ENCODE assay signal across 8 cellular contexts in the genomic region with DNA sequence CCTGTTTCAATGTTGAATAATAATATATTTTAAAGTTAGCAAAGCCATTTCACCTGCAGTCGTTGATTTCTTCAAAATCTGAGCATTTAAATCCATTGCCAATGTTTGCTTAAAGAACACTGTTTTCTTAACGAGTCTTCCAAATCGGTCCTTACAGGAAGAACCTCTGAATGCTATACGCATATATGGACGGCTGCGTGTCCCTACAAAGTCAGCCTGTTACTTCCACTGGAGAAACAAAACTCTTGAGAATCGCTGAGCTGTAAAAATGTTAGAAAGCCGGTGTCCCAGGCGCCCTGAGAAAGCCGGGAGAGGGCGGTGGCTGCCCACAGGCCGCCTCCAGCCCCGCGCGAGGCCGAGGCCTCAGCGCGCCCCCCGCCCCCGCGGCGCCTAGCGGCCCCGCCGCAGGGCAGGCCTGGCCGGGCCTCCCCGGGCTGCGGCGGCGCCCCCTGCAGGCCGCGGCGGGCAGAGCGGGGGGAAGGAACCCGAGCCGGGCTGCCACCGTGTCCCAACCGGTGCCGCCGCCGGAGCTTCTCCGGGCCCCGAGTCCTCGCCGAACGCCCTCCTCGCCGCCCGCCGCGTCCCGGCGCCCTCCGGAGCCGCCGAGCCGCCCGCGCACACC. TPM values are rescaled to one million over a fixed set of nuclear protein-coding genes. Genes with fewer than 3 reads are reported as not detected.
A peak's percentile ranks its signal among the peaks of the same experiment; 100 is the strongest.
DNase-seq lines count a peak whose midpoint lies in the region; ATAC-seq and TF ChIP-seq lines count a peak whose summit lies in the region.

Gene FHIP2A (plus strand): TSS at position 488 of the 622 bp plus-strand sequence. CDS start 299 bp downstream, outside the sequence.

- H3K4me1 ChIP-seq in BLaER1 (peaks cover 19% of the 10 kb centered on the region), mesendoderm (ENCODE audit: control insufficient read depth, low read depth, low read length) (no peaks in the 10 kb centered on the region)

- H2BK120ac ChIP-seq in mesendoderm (ENCODE audit: low read depth, low read length): no peak within 1 kb of the TSS

- H2BK5ac ChIP-seq in mesendoderm (ENCODE audit: low read length): no peak within 1 kb of the TSS

- H3K9ac ChIP-seq in BLaER1 (peak within 1 kb of the TSS; percentile 99), mesendoderm (ENCODE audit: low read length) (peak within 1 kb of the TSS; percentile 94)

- H3K4me3 Mint-ChIP-seq in effector memory CD8-positive, alpha-beta T cell: peak within 1 kb of the TSS; percentile 95 to 98

- peak within 1 kb of the TSS; percentile 96 to 99 for H3K27ac Mint-ChIP-seq in effector memory CD8-positive, alpha-beta T cell

- no peaks in the 10 kb centered on the region for H3K79me1 ChIP-seq in mesendoderm (ENCODE audit: low read length)

- H4K8ac ChIP-seq in mesendoderm (ENCODE audit: low read depth, low read length): peak within 1 kb of the TSS; percentile 56

- H3K18ac ChIP-seq in mesendoderm (ENCODE audit: low read length): peak within 1 kb of the TSS; percentile 98

- H3K27ac ChIP-seq in BLaER1 (peak within 1 kb of the TSS; percentile 98), mesendoderm (ENCODE audit: low read depth, low read length) (peak within 1 kb of the TSS; percentile 92)

- peaks cover 14% of the 10 kb centered on the region; the same call in 1 of the 2 replicates for H3K36me3 ChIP-seq in BLaER1
- H3K36me3 ChIP-seq in mesendoderm (ENCODE audit: control insufficient read depth, insufficient read depth, low read length): no peaks in the 10 kb centered on the region

- DNase-seq in NCI-H748 treated with DMSO at 0.1 percent for 48 hours (lab: John Stamatoyannopoulos, UW) (peak; percentile 10), mesendoderm (peak; percentile 85)
- DNase-seq in effector memory CD8-positive, alpha-beta T cell: peak; percentile 81 to 89 (median 87)
- peak; percentile 72 for DNase-seq in stimulated activated CD8-positive, alpha-beta memory T cell treated with anti-CD3 and anti-CD28 coated beads, Interleukin-15, amount 100 ng/mL, for 24 hours (ENCODE audit: low read depth)

- no peak within 1 kb of the TSS for H2BK15ac ChIP-seq in mesendoderm (replicated peaks; ENCODE audit: low read depth)

- H3K9me3 Mint-ChIP-seq in effector memory CD8-positive, alpha-beta T cell: no peaks in the 10 kb centered on the region

- peaks cover 28 to 45% of the 10 kb centered on the region in 2 donors for H3K4me1 Mint-ChIP-seq in effector memory CD8-positive, alpha-beta T cell (ENCODE audit: low read depth in 2 of 2)

- H3K27me3 Mint-ChIP-seq in effector memory CD8-positive, alpha-beta T cell: no peaks in the 10 kb centered on the region

- H3K4me3 ChIP-seq in BLaER1: peak within 1 kb of the TSS; percentile 95
- peak within 1 kb of the TSS; percentile 81 for H3K4me3 ChIP-seq in mesendoderm (ENCODE audit: low read length)

- H3K56ac ChIP-seq in mesendoderm (ENCODE audit: low read length): peak within 1 kb of the TSS; percentile 95

- peaks cover 37% of the 10 kb centered on the region for H4K20me1 ChIP-seq in BLaER1

- peak within 1 kb of the TSS; percentile 73 for H3K4ac ChIP-seq in mesendoderm (ENCODE audit: low read depth, low read length)

- peak; percentile 53 for TF ChIP-seq POLR2A in GM18951 (IDR thresholded peaks at IDR 0.05; ENCODE audit: extremely low read depth, insufficient read depth, insufficient read length)

- POLR2A ChIA-PET in activated CD8-positive, alpha-beta memory T cell treated with anti-CD3 and anti-CD28 coated beads for 36 hours (lab: Charles Lee): interaction anchor here (0.6 to 1.2 kb wide), 4 partner anchors 9 to 295 kb away, joined by 3 to 5 read pairs (median 4); partner anchors contain the start of gene TRUB1

- H3K27me3 ChIP-seq in BLaER1 (no peaks in the 10 kb centered on the region), mesendoderm (ENCODE audit: insufficient read depth, low read length, poor library complexity) (no peaks in the 10 kb centered on the region)

- no peaks in the 10 kb centered on the region for H3K9me3 ChIP-seq in BLaER1

- no peaks in the 10 kb centered on the region for H3K79me2 ChIP-seq in mesendoderm (ENCODE audit: control insufficient read depth, insufficient read depth, low read length)

- peak within 1 kb of the TSS; percentile 89 for H3K23ac ChIP-seq in mesendoderm (ENCODE audit: low read length)

- H3K4me2 ChIP-seq in BLaER1 (peak within 1 kb of the TSS; percentile 82), mesendoderm (ENCODE audit: low read length) (peak within 1 kb of the TSS; percentile 89)

- no peak within 1 kb of the TSS for H2AK5ac ChIP-seq in mesendoderm (ENCODE audit: low read length)

- CTCF ChIA-PET in activated CD8-positive, alpha-beta memory T cell treated with anti-CD3 and anti-CD28 coated beads for 36 hours (lab: Charles Lee): interaction anchor here (0.5 to 2.6 kb wide), 14 partner anchors 8 to 379 kb away, joined by 3 to 12 read pairs (median 3); no protein-coding TSS in a partner anchor

- in situ Hi-C loops in GM18951 (cut with MboI; ENCODE audit: low sequenced_read_pairs, unreplicated experiment): no loop called here

- no CpG with 5 or more reads among the region's 59 CpGs for WGBS in mesendoderm (ENCODE audit: extremely low coverage, insufficient coverage, low lambda C conversion rate)

- H3K36me3 Mint-ChIP-seq in effector memory CD8-positive, alpha-beta T cell (ENCODE audit: insufficient read depth): peaks cover 18% of the 10 kb centered on the region

- no peak within 1 kb of the TSS for H4K5ac ChIP-seq in mesendoderm (ENCODE audit: low read length)

- peak; percentile 78 for ATAC-seq in HG03175 (IDR thresholded peaks at IDR 0.05; ENCODE audit: unreplicated experiment)
- peak; percentile 90 for ATAC-seq in effector memory CD8-positive, alpha-beta T cell (replicated peaks)

RNA-seq across cellular contexts. Expression of gene FHIP2A, which starts in this region (rescaled TPM):
- total RNA-seq in activated CD8-positive, alpha-beta memory T cell treated with anti-CD3 and anti-CD28 coated beads for 36 hours: 10 to 100 TPM; 19.8 to 20.9 TPM
- polyA plus RNA-seq in mesendoderm (2013, experiment 1 of 2): 6.5 TPM
- 5.9 TPM for polyA plus RNA-seq in mesendoderm (2013, experiment 2 of 2)

Comparison
In these comparisons a context has a peak if more than half of its experiments do, and no peak if none do; other contexts are left out.
1. Peak in every context shown above with its lines: DNase-seq, ATAC-seq, H3K4me3 ChIP-seq and H3K27ac ChIP-seq.
2. DNase-seq: peak in every context shown above with its lines; median percentile 87 in effector memory CD8-positive, alpha-beta T cell; 85 in mesendoderm; 72 in stimulated activated CD8-positive, alpha-beta memory T cell treated with anti-CD3 and anti-CD28 coated beads, Interleukin-15, amount 100 ng/mL, for 24 hours; 10 in NCI-H748 treated with DMSO at 0.1 percent for 48 hours.